Comparison of ENCODE assay signal across 10 cellular contexts in genomic region chr17:80989586-80989913, GRCh38. TPM values are rescaled to one million over a fixed set of nuclear protein-coding genes. Genes with fewer than 3 reads are reported as not detected.
DNase-seq lines count a peak whose midpoint lies in the region; ATAC-seq and TF ChIP-seq lines count a peak whose summit lies in the region.
"Had no signal": no experiment of that assay in that cellular context is flagged by ENCODE, and none has a peak within 500 bp of the region (broad histone marks: within the 10 kb centered on the region; RNA-seq: fewer than 3 reads in every experiment).

No MANE protein-coding gene starts in this region.

- H3K9me3 ChIP-seq in PC-3 (ENCODE audit: low read length): no peaks in the 10 kb centered on the region
- no peaks in the 10 kb centered on the region for H3K9me3 ChIP-seq in effector memory CD4-positive, alpha-beta T cell (ENCODE audit: control insufficient read depth, low read length)
- no peaks in the 10 kb centered on the region for H3K9me3 ChIP-seq in psoas muscle
- H3K9me3 ChIP-seq: HAP-1 had no signal

- peaks cover 23% of the 10 kb centered on the region for H3K4me1 ChIP-seq in PC-3 (ENCODE audit: insufficient read depth, low read length)
- H3K4me1 ChIP-seq in effector memory CD4-positive, alpha-beta T cell (ENCODE audit: control insufficient read depth, insufficient read depth, low read length, poor library complexity, severe bottlenecking): peaks cover 28% of the 10 kb centered on the region
- H3K4me1 ChIP-seq in psoas muscle: peaks cover 19% of the 10 kb centered on the region
- H3K4me1 ChIP-seq: HAP-1 had no signal

- no peak overlapping the region for H3K27ac ChIP-seq in PC-3 (ENCODE audit: low read length)
- H3K27ac ChIP-seq in effector memory CD4-positive, alpha-beta T cell (ENCODE audit: insufficient read depth, low read length, poor library complexity, severe bottlenecking): no peak overlapping the region
- H3K27ac ChIP-seq in psoas muscle: no peak overlapping the region

- no peaks in the 10 kb centered on the region for H3K9me2 ChIP-seq in PC-3 (replicated peaks; ENCODE audit: low read length)

- H3K9me3 Mint-ChIP-seq in activated naive CD4-positive, alpha-beta T cell treated with anti-CD3 and anti-CD28 coated beads, Interleukin-2, amount 10 ng/mL, durations not matched to agents 7 days and 5 days: no peaks in the 10 kb centered on the region
- H3K9me3 Mint-ChIP-seq in activated naive CD4-positive, alpha-beta T cell treated with anti-CD3 and anti-CD28 coated beads, Interleukin-2, amount 50 U/mL, for 72 hours: no peaks in the 10 kb centered on the region
- H3K9me3 Mint-ChIP-seq in stimulated activated effector memory CD8-positive, alpha-beta T cell treated with anti-CD3 and anti-CD28 coated beads, Interleukin-12 subunit alpha, Interleukin-12 subunit beta, amount 100 ng/mL, for 72 hours: no peaks in the 10 kb centered on the region

- H3F3A ChIP-seq in PC-3 (ENCODE audit: low read length, unreplicated experiment): no peaks in the 10 kb centered on the region

- peaks cover 52% of the 10 kb centered on the region for H3K27me3 Mint-ChIP-seq in activated naive CD4-positive, alpha-beta T cell treated with anti-CD3 and anti-CD28 coated beads, Interleukin-2, amount 10 ng/mL, durations not matched to agents 7 days and 5 days

- DNase-seq in activated naive CD4-positive, alpha-beta T cell treated with anti-CD3 and anti-CD28 coated beads, Interleukin-2, amount 10 ng/mL, durations not matched to agents 7 days and 5 days: no peak
- DNase-seq in activated naive CD4-positive, alpha-beta T cell treated with anti-CD3 and anti-CD28 coated beads, Interleukin-2, amount 50 U/mL, for 72 hours (ENCODE audit: low spot score in 2 of 2): no peak
- peak; percentile 44 for DNase-seq in PC-3
- DNase-seq in effector memory CD4-positive, alpha-beta T cell: no peak
- DNase-seq in stimulated activated effector memory CD8-positive, alpha-beta T cell treated with anti-CD3 and anti-CD28 coated beads, Interleukin-12 subunit alpha, Interleukin-12 subunit beta, amount 100 ng/mL, for 72 hours (ENCODE audit: low spot score in 2 of 2): no peak
- no peak for DNase-seq in psoas muscle
- DNase-seq in A172 (ENCODE audit: low spot score): no peak
- DNase-seq: NCI-H1417 treated with DMSO at 0.1 percent for 48 hours had no signal

- H3K36me3 ChIP-seq in PC-3 (ENCODE audit: low read depth, low read length) (no peaks in the 10 kb centered on the region), psoas muscle (ENCODE audit: insufficient read depth in 1 of 2, low read depth in 1 of 2) (no peaks in the 10 kb centered on the region)
- H3K36me3 ChIP-seq in effector memory CD4-positive, alpha-beta T cell (ENCODE audit: control insufficient read depth, insufficient read depth, low read length): no peaks in the 10 kb centered on the region
- H3K36me3 ChIP-seq: HAP-1 had no signal

- H3K9ac ChIP-seq in PC-3 (ENCODE audit: low read length): no peak overlapping the region

- peaks cover 7% of the 10 kb centered on the region for H3K36me3 Mint-ChIP-seq in activated naive CD4-positive, alpha-beta T cell treated with anti-CD3 and anti-CD28 coated beads, Interleukin-2, amount 10 ng/mL, durations not matched to agents 7 days and 5 days
- H3K36me3 Mint-ChIP-seq in activated naive CD4-positive, alpha-beta T cell treated with anti-CD3 and anti-CD28 coated beads, Interleukin-2, amount 50 U/mL, for 72 hours: no peaks in the 10 kb centered on the region
- peaks cover 19% of the 10 kb centered on the region for H3K36me3 Mint-ChIP-seq in stimulated activated effector memory CD8-positive, alpha-beta T cell treated with anti-CD3 and anti-CD28 coated beads, Interleukin-12 subunit alpha, Interleukin-12 subunit beta, amount 100 ng/mL, for 72 hours

- ATAC-seq in activated naive CD4-positive, alpha-beta T cell treated with anti-CD3 and anti-CD28 coated beads, Interleukin-2, amount 50 U/mL, for 72 hours: no peak
- ATAC-seq in PC-3 (0 out of 2 replicates have a peak, but pooled peaks have one; percentile 11), psoas muscle (no peak), GM21723 (IDR thresholded peaks at IDR 0.05; ENCODE audit: unreplicated experiment) (no peak)
- no peak for ATAC-seq in stimulated activated effector memory CD8-positive, alpha-beta T cell treated with anti-CD3 and anti-CD28 coated beads, Interleukin-12 subunit alpha, Interleukin-12 subunit beta, amount 100 ng/mL, for 72 hours

- TF ChIP-seq CTCF in PC-3 (conservative IDR thresholded peaks at IDR 0.05; ENCODE audit: low read depth, low read length): no peak
- no peak for TF ChIP-seq CTCF in psoas muscle (IDR thresholded peaks at IDR 0.05)

- POLR2A ChIA-PET in PC-3 (lab: Charles Lee; ENCODE audit: unreplicated experiment): no interaction called here

- CTCF ChIA-PET in activated naive CD4-positive, alpha-beta T cell treated with anti-CD3 and anti-CD28 coated beads, Interleukin-2, amount 10 ng/mL, durations not matched to agents 7 days and 5 days (lab: Charles Lee): interaction anchor here (0.7 to 2.2 kb wide), 4 partner anchors 39 to 113 kb away, joined by 3 to 17 read pairs (median 4); no protein-coding TSS in a partner anchor
- CTCF ChIA-PET in PC-3 (lab: Charles Lee): no interaction called here

- BruUV-seq in PC-3 (replicated peaks; lab: Mats Ljungman, UMichigan): no TSS peak

- H3K4me1 Mint-ChIP-seq in activated naive CD4-positive, alpha-beta T cell treated with anti-CD3 and anti-CD28 coated beads, Interleukin-2, amount 10 ng/mL, durations not matched to agents 7 days and 5 days: peaks cover 34% of the 10 kb centered on the region
- H3K4me1 Mint-ChIP-seq in stimulated activated effector memory CD8-positive, alpha-beta T cell treated with anti-CD3 and anti-CD28 coated beads, Interleukin-12 subunit alpha, Interleukin-12 subunit beta, amount 100 ng/mL, for 72 hours: peaks cover 15% of the 10 kb centered on the region

- H4K20me1 ChIP-seq in PC-3 (ENCODE audit: low read length): no peaks in the 10 kb centered on the region

- WGBS in psoas muscle, 3 donors: 55 to 71% (median 71%) methylated on average over 11 of the region's 11 CpGs

- peak overlapping the region; percentile 74 for H3K4me3 Mint-ChIP-seq in activated naive CD4-positive, alpha-beta T cell treated with anti-CD3 and anti-CD28 coated beads, Interleukin-2, amount 10 ng/mL, durations not matched to agents 7 days and 5 days
- H3K4me3 Mint-ChIP-seq in stimulated activated effector memory CD8-positive, alpha-beta T cell treated with anti-CD3 and anti-CD28 coated beads, Interleukin-12 subunit alpha, Interleukin-12 subunit beta, amount 100 ng/mL, for 72 hours: peak overlapping the region; percentile 74

- H3K4me3 ChIP-seq in PC-3 (ENCODE audit: low read length): peak overlapping the region; percentile 43; the same call in 1 of the 2 replicates
- peak overlapping the region; percentile 29 for H3K4me3 ChIP-seq in effector memory CD4-positive, alpha-beta T cell (ENCODE audit: insufficient read depth, low read depth, low read length, poor library complexity, severe bottlenecking)
- no peak overlapping the region for H3K4me3 ChIP-seq in psoas muscle
- H3K4me3 ChIP-seq: HAP-1 had no signal

- H3K4me2 ChIP-seq in PC-3 (ENCODE audit: low read length): peak overlapping the region; percentile 65

- intact Hi-C loops in PC-3 (cut with micrococcal nuclease) (no loop called here), psoas muscle (cut with DNase I) (no loop called here)

- H3K27me3 ChIP-seq in PC-3 (ENCODE audit: low read length) (no peaks in the 10 kb centered on the region), psoas muscle (ENCODE audit: insufficient read depth in 3 of 3, low read length in 2 of 3) (no peaks in the 10 kb centered on the region)
- H3K27me3 ChIP-seq in effector memory CD4-positive, alpha-beta T cell (replicated peaks; ENCODE audit: control insufficient read depth, insufficient read depth, low read length, poor library complexity, severe bottlenecking): no peaks in the 10 kb centered on the region

- H3K27ac Mint-ChIP-seq in activated naive CD4-positive, alpha-beta T cell treated with anti-CD3 and anti-CD28 coated beads, Interleukin-2, amount 10 ng/mL, durations not matched to agents 7 days and 5 days: no peak overlapping the region
- H3K27ac Mint-ChIP-seq in activated naive CD4-positive, alpha-beta T cell treated with anti-CD3 and anti-CD28 coated beads, Interleukin-2, amount 50 U/mL, for 72 hours: no peak overlapping the region
- no peak overlapping the region for H3K27ac Mint-ChIP-seq in stimulated activated effector memory CD8-positive, alpha-beta T cell treated with anti-CD3 and anti-CD28 coated beads, Interleukin-12 subunit alpha, Interleukin-12 subunit beta, amount 100 ng/mL, for 72 hours

- H3K79me2 ChIP-seq in PC-3 (ENCODE audit: low read length): peaks cover 16% of the 10 kb centered on the region

- H2AFZ ChIP-seq in PC-3 (ENCODE audit: low read length): peak overlapping the region; percentile 57; the same call in 1 of the 2 replicates

RNA-seq across cellular contexts. Expression of gene CHMP6, which starts 2.1 kb away (rescaled TPM):
- total RNA-seq in activated naive CD4-positive, alpha-beta T cell treated with anti-CD3 and anti-CD28 coated beads, Interleukin-2, amount 50 U/mL, for 72 hours: 10 to 100 TPM in 1 of 2 donors, 1 to 10 TPM in 1; 9.7 to 18.5 TPM
- 26.1 and 33.0 TPM in 2 replicates for total RNA-seq in PC-3 (2014; rRNA removed)
- 10 to 100 TPM; 32.0 to 36.9 (median 33.6) TPM for total RNA-seq in psoas muscle
- 10 to 100 TPM; 38.3 to 53.2 (median 45.6) TPM for polyA plus RNA-seq in psoas muscle
- total RNA-seq in A172 (2014; rRNA removed; shearing (Covaris generic)): 14.4 and 15.1 TPM in 2 replicates

RNA-seq across cellular contexts. Expression of gene BAIAP2, which starts 45.4 kb away (rescaled TPM):
- 10 to 100 TPM in 1 of 2 donors, 1 to 10 TPM in 1; 6.2 to 13.2 TPM for total RNA-seq in activated naive CD4-positive, alpha-beta T cell treated with anti-CD3 and anti-CD28 coated beads, Interleukin-2, amount 50 U/mL, for 72 hours
- total RNA-seq in PC-3 (2014; rRNA removed) (50.9 and 56.9 TPM in 2 replicates), psoas muscle (10 to 100 TPM in 2 of 4 donors, 1 to 10 TPM in 2; 4.7 to 28.9 (median 10.0) TPM)
- 10 to 100 TPM in 1 of 3 donors, 1 to 10 TPM in 2; 3.9 to 13.5 (median 6.5) TPM for polyA plus RNA-seq in psoas muscle
- total RNA-seq in A172 (2014; rRNA removed; shearing (Covaris generic)): 83.1 and 89.5 TPM in 2 replicates
